In genomic region chr7:155850730-155851678, GRCh38 we compare ENCODE assay signal across 17 cellular contexts. TPM values are rescaled to one million over a fixed set of nuclear protein-coding genes. Genes with fewer than 3 reads are reported as not detected.
"Had no signal": no experiment of that assay in that cellular context is flagged by ENCODE, and none has a peak within 500 bp of the region (broad histone marks: within the 10 kb centered on the region; RNA-seq: fewer than 3 reads in every experiment).

No MANE protein-coding gene starts in this region.

- H3K4me1 Mint-ChIP-seq: activated CD4-positive, alpha-beta T cell treated with anti-CD3 and anti-CD28 coated beads, Interleukin-2, amount 10 ng/mL, durations not matched to agents 24 days and 14 days; central memory CD8-positive, alpha-beta T cell; stimulated activated memory B cell treated with anti-CD40 and anti-IgM and Interleukin-4, amounts not matched to agents 10 μg/mL and 1 μg/mL and 100 μg/mL, for 72 hours; WTC11 had no signal

- H3K9me3 Mint-ChIP-seq: activated CD4-positive, alpha-beta T cell treated with anti-CD3 and anti-CD28 coated beads, Interleukin-2, amount 10 ng/mL, durations not matched to agents 24 days and 14 days; activated naive CD4-positive, alpha-beta T cell treated with anti-CD3 and anti-CD28 coated beads, Interleukin-2, amount 50 U/mL, for 72 hours; neural progenitor cell had no signal

- H3K27ac Mint-ChIP-seq: activated CD4-positive, alpha-beta T cell treated with anti-CD3 and anti-CD28 coated beads, Interleukin-2, amount 10 ng/mL, durations not matched to agents 24 days and 14 days; neural progenitor cell; stimulated activated memory B cell treated with anti-CD40 and anti-IgM and Interleukin-4, amounts not matched to agents 10 μg/mL and 1 μg/mL and 100 μg/mL, for 72 hours; WTC11 had no signal

- H3K9me3 ChIP-seq: body of pancreas had no signal

- H3K36me3 Mint-ChIP-seq: activated naive CD4-positive, alpha-beta T cell treated with anti-CD3 and anti-CD28 coated beads, Interleukin-2, amount 50 U/mL, for 72 hours; neural progenitor cell; stimulated activated memory B cell treated with anti-CD40 and anti-IgM and Interleukin-4, amounts not matched to agents 10 μg/mL and 1 μg/mL and 100 μg/mL, for 72 hours; WTC11 had no signal

- DNase-seq: activated CD4-positive, alpha-beta T cell treated with anti-CD3 and anti-CD28 coated beads, Interleukin-2, amount 10 ng/mL, durations not matched to agents 24 days and 14 days; activated T-cell treated with anti-CD3 and anti-CD28 coated beads, Interleukin-2, amount 50 U/mL, for 1 hour; amniotic stem cell; body of pancreas; esophagus squamous epithelium; foreskin fibroblast; spleen; stimulated activated CD4-positive, alpha-beta T cell treated with anti-CD3 and anti-CD28 coated beads, Interleukin-1b, Interleukin-23, amount 100 ng/mL, for 48 hours had no signal

- H3K4me3 ChIP-seq: body of pancreas, dorsolateral prefrontal cortex, esophagus squamous epithelium, heart left ventricle, neural progenitor cell, spleen had no signal

- H3K27ac ChIP-seq: body of pancreas, dorsolateral prefrontal cortex, esophagus squamous epithelium, heart left ventricle, neural progenitor cell, parathyroid adenoma, spleen had no signal

- H3K4me1 ChIP-seq: body of pancreas, esophagus squamous epithelium, heart left ventricle, neural progenitor cell, parathyroid adenoma, spleen had no signal

- H3K4me3 Mint-ChIP-seq: activated CD4-positive, alpha-beta T cell treated with anti-CD3 and anti-CD28 coated beads, Interleukin-2, amount 10 ng/mL, durations not matched to agents 24 days and 14 days; central memory CD8-positive, alpha-beta T cell; neural progenitor cell; stimulated activated memory B cell treated with anti-CD40 and anti-IgM and Interleukin-4, amounts not matched to agents 10 μg/mL and 1 μg/mL and 100 μg/mL, for 72 hours; WTC11 had no signal

- ATAC-seq: activated naive CD4-positive, alpha-beta T cell treated with anti-CD3 and anti-CD28 coated beads, Interleukin-2, amount 50 U/mL, for 72 hours; body of pancreas; stimulated activated memory B cell treated with anti-CD40 and anti-IgM and Interleukin-4, amounts not matched to agents 10 μg/mL and 1 μg/mL and 100 μg/mL, for 72 hours; WTC11 had no signal

- H3K36me3 ChIP-seq: esophagus squamous epithelium, heart left ventricle, neural progenitor cell, spleen had no signal

- H3K27me3 ChIP-seq: neural progenitor cell had no signal

RNA-seq across cellular contexts. Expression of gene SHH, which starts 38.7 kb away (rescaled TPM):
- total RNA-seq: activated CD4-positive, alpha-beta T cell treated with anti-CD3 and anti-CD28 coated beads, Interleukin-2, amount 10 ng/mL, durations not matched to agents 24 days and 14 days; activated naive CD4-positive, alpha-beta T cell treated with anti-CD3 and anti-CD28 coated beads, Interleukin-2, amount 50 U/mL, for 72 hours; esophagus squamous epithelium; heart left ventricle; spleen; T-helper 1 cell treated with Interleukin-12 subunit alpha and Interleukin-12 subunit beta and Interleukin-4 antibody, amounts not matched to agents 30 ng/mL and 1 ng/mL, for 36 hours had no signal
